34 cellular contexts compared by ENCODE assay signal in genomic region chr2:174431902-174432301, GRCh38.
"Had no signal": no experiment of that assay in that cellular context is flagged by ENCODE, and none has a peak within 500 bp of the region (broad histone marks: within the 10 kb centered on the region; RNA-seq: fewer than 3 reads in every experiment).

No MANE protein-coding gene starts in this region.

- H3K36me3 ChIP-seq: ascending aorta, brain microvascular endothelial cell, breast epithelium had no signal

- H3K4me3 ChIP-seq: adrenal gland, ascending aorta, body of pancreas, breast epithelium, cardiac muscle cell had no signal

- H3K27ac ChIP-seq: adrenal gland, ascending aorta, body of pancreas, brain microvascular endothelial cell, breast epithelium, cardiac muscle cell had no signal

- FAIRE-seq: astrocyte, bronchial epithelial cell had no signal

- DNase-seq: activated effector memory CD4-positive, alpha-beta T cell treated with anti-CD3 and anti-CD28 coated beads, Interleukin-2, amount 50 U/mL, for 16 hours; activated effector memory CD4-positive, alpha-beta T cell treated with Interleukin-2 at 50 U/mL for 16 hours; activated gamma-delta T cell; activated gamma-delta T cell treated with Interleukin-2 at 50 U/mL for 16 hours; activated naive CD4-positive, alpha-beta T cell; activated naive CD4-positive, alpha-beta T cell treated with anti-CD3 and anti-CD28 coated beads for 36 hours; activated naive CD4-positive, alpha-beta T cell treated with anti-CD3 and anti-CD28 coated beads, Interleukin-2, amount 10 ng/mL, durations not matched to agents 7 days and 5 days; activated naive CD4-positive, alpha-beta T cell treated with anti-CD3 and anti-CD28 coated beads, Interleukin-2, amount 50 U/mL, for 16 hours; activated naive CD4-positive, alpha-beta T cell treated with Interleukin-2 at 50 U/mL for 16 hours; activated naive CD8-positive, alpha-beta T cell treated with anti-CD3 and anti-CD28 coated beads for 36 hours; activated naive CD8-positive, alpha-beta T cell treated with anti-CD3 and anti-CD28 coated beads, Interleukin-2, amount 10 ng/mL, durations not matched to agents 7 days and 5 days; activated naive CD8-positive, alpha-beta T cell treated with anti-CD3 and anti-CD28 coated beads, Interleukin-2, amount 50 U/mL, for 24 hours; activated T-cell treated with anti-CD3 and anti-CD28 coated beads, Interleukin-2, amount 50 U/mL, for 1 hour; activated T-cell treated with anti-CD3 and anti-CD28 coated beads, Interleukin-2, amount 50 U/mL, for 24 hours; activated T-cell treated with anti-CD3 and anti-CD28 coated beads, Interleukin-2, amount 50 U/mL, for 4 hours; activated T-cell treated with anti-CD3 and anti-CD28 coated beads, Interleukin-2, amount 50 U/mL, for 48 hours; activated T-cell treated with anti-CD3 and anti-CD28 coated beads, Interleukin-2, amount 50 U/mL, for 72 hours; adrenal gland; amniotic stem cell; amygdala; anterior cingulate cortex; aorta; body of pancreas; brain microvascular endothelial cell; caudate nucleus; central memory CD4-positive, alpha-beta T cell; cerebellar nuclear complex had no signal

- H3K9me3 ChIP-seq: adrenal gland, ascending aorta, body of pancreas, breast epithelium had no signal

- H3K27me3 ChIP-seq: adrenal gland, ascending aorta, body of pancreas, brain microvascular endothelial cell, breast epithelium, cardiac muscle cell had no signal

- H3K4me1 ChIP-seq: adrenal gland, ascending aorta, breast epithelium had no signal

- ATAC-seq: activated naive CD4-positive, alpha-beta T cell treated with anti-CD3 and anti-CD28 coated beads, Interleukin-2, amount 50 U/mL, for 72 hours; activated naive CD8-positive, alpha-beta T cell treated with anti-CD3 and anti-CD28 coated beads, Interleukin-2, amount 50 U/mL, for 24 hours; activated T-cell treated with anti-CD3 and anti-CD28 coated beads, Interleukin-2, amount 50 U/mL, for 4 hours; activated T-cell treated with anti-CD3 and anti-CD28 coated beads, Interleukin-2, amount 50 U/mL, for 72 hours; activated T-helper 17 cell treated with anti-CD3 and anti-CD28 coated beads, Interleukin-2, amount 50 U/mL, for 72 hours; body of pancreas had no signal
